Comparison of ENCODE assay signal across 8 cellular contexts in the genomic region with DNA sequence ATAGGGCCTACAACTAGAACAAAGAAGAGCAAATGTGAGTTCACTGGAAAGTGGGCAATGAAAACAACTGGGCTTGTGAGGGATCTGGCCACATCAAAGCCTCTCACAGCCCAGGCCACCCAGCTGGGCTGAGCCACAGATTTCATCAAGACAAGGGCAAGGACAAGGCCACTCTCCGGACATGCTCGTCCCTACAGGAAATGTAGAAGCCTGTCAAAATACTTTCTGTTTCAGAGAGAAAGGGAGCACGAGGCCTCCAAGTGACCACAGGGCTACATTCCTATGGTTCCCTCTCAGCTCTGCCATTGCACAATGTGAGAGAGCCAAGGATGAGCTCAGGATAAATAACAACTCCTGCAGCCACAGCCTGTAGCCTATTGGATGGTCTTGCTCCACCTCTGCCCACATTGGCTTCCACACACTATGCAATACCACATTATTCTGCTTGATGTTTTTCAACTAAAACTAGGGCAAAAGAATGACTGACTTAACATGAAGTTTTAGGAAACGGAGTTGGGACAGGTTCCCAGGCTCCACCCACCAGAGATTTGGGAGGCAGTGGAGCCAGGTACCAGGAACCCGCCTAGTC. TPM values are rescaled to one million over a fixed set of nuclear protein-coding genes. Genes with fewer than 3 reads are reported as not detected.
DNase-seq lines count a peak whose midpoint lies in the region; ATAC-seq, FAIRE-seq and TF ChIP-seq lines count a peak whose summit lies in the region.

No MANE protein-coding gene starts in this region.

- peak; percentile 63 for ATAC-seq in esophagus mucosa
- no peak for ATAC-seq in GM18867 (IDR thresholded peaks at IDR 0.05; ENCODE audit: unreplicated experiment)

- peak; percentile 77 for FAIRE-seq in GM12892 (lab: Jason Lieb, UNC)

- WGBS in neuronal stem cell (ENCODE audit: extremely low coverage in 2 of 2, insufficient read length in 2 of 2, insufficient replicate concordance in 1 of 2), 2 donors: no CpG with 5 or more reads among the region's 5 CpGs

- H2AK5ac ChIP-seq in neuronal stem cell (ENCODE audit: low read depth, low read length): no peak overlapping the region

- H2BK120ac ChIP-seq in neuronal stem cell (ENCODE audit: low read depth, low read length): no peak overlapping the region

- H3K79me1 ChIP-seq in neuronal stem cell (ENCODE audit: low read depth, low read length): no peaks in the 10 kb centered on the region

- H3K27ac Mint-ChIP-seq in endothelial cell (ENCODE audit: unreplicated experiment): no peak overlapping the region

- no peaks in the 10 kb centered on the region for H3K9me3 ChIP-seq in neuronal stem cell (replicated peaks in 1 of 2; ENCODE audit: control insufficient read depth in 2 of 2, insufficient read depth in 1 of 2, low read depth in 1 of 2, low read length in 2 of 2)

- no peak overlapping the region for H3K23ac ChIP-seq in neuronal stem cell (ENCODE audit: low read depth, low read length, poor library complexity)

- DNase-seq in GM12892 (ENCODE audit: insufficient read length): no peak
- DNase-seq in SIG-M5 (lab: John Stamatoyannopoulos, UW): peak; percentile 31
- DNase-seq in neuronal stem cell (ENCODE audit: low spot score): no peak
- no peak for DNase-seq in NCI-H524 treated with DMSO at 0.1 percent for 48 hours (lab: John Stamatoyannopoulos, UW)
- DNase-seq in endothelial cell (ENCODE audit: low spot score): no peak
- no peak for DNase-seq in NCI-H1417 treated with DMSO at 0.1 percent for 48 hours (lab: John Stamatoyannopoulos, UW)

- no peak overlapping the region for H3K27ac ChIP-seq in neuronal stem cell (replicated peaks; ENCODE audit: low read length)

- H3K36me3 ChIP-seq in neuronal stem cell (replicated peaks in 1 of 2; ENCODE audit: control insufficient read depth in 2 of 2, insufficient read depth in 2 of 2, low read length in 2 of 2): no peaks in the 10 kb centered on the region

- no peak overlapping the region for H3K4ac ChIP-seq in neuronal stem cell (ENCODE audit: low read length)

- peaks cover 27% of the 10 kb centered on the region for H3K4me1 Mint-ChIP-seq in endothelial cell (ENCODE audit: unreplicated experiment)

- H3K36me3 Mint-ChIP-seq in endothelial cell (ENCODE audit: low read depth, unreplicated experiment): no peaks in the 10 kb centered on the region

- no peak overlapping the region for H2BK15ac ChIP-seq in neuronal stem cell (ENCODE audit: low read length)

- no peak overlapping the region for H3K4me2 ChIP-seq in neuronal stem cell (ENCODE audit: insufficient read depth, low read length, poor library complexity, severe bottlenecking)

- no peak overlapping the region for H4K91ac ChIP-seq in neuronal stem cell (ENCODE audit: low read depth, low read length, poor library complexity)

- TF ChIP-seq CTCF in endothelial cell (IDR thresholded peaks at IDR 0.05; ENCODE audit: unreplicated experiment): no peak

- TF ChIP-seq POLR2A in GM12892 (IDR thresholded peaks at IDR 0.05; ENCODE audit: low read depth, low read length): no peak

- peaks cover 5 to 20% of the 10 kb centered on the region in 2 donors for H3K4me1 ChIP-seq in neuronal stem cell (ENCODE audit: control insufficient read depth in 2 of 2, insufficient read depth in 1 of 2, low read depth in 1 of 2, low read length in 2 of 2)

- no peaks in the 10 kb centered on the region for H3K27me3 Mint-ChIP-seq in endothelial cell (ENCODE audit: unreplicated experiment)

- H4K8ac ChIP-seq in neuronal stem cell (ENCODE audit: low read depth, low read length): no peak overlapping the region

- H2BK12ac ChIP-seq in neuronal stem cell (ENCODE audit: low read length): no peak overlapping the region

- H3K18ac ChIP-seq in neuronal stem cell (ENCODE audit: low read length): no peak overlapping the region

- H2BK5ac ChIP-seq in neuronal stem cell (ENCODE audit: low read length): no peak overlapping the region

- no peak overlapping the region for H3K4me3 Mint-ChIP-seq in endothelial cell (ENCODE audit: unreplicated experiment)

- no peak overlapping the region for H3K9ac ChIP-seq in neuronal stem cell (ENCODE audit: low read depth, low read length, poor library complexity)

- H2AFZ ChIP-seq in neuronal stem cell (ENCODE audit: low read length): peak overlapping the region; percentile 38

- H3K9me3 Mint-ChIP-seq in endothelial cell (ENCODE audit: unreplicated experiment): no peaks in the 10 kb centered on the region

- no peak overlapping the region for H3K4me3 ChIP-seq in neuronal stem cell (ENCODE audit: low read length in 2 of 2)

- no peak overlapping the region for H3K14ac ChIP-seq in neuronal stem cell (ENCODE audit: low read length)

- no peaks in the 10 kb centered on the region for H3K27me3 ChIP-seq in neuronal stem cell (ENCODE audit: control insufficient read depth in 3 of 3, insufficient read depth in 3 of 3, low read depth in 1 of 3, low read length in 3 of 3)

RNA-seq across cellular contexts. Expression of gene TBC1D2B, which starts 12.1 kb away (rescaled TPM):
- polyA plus RNA-seq in GM12892 (2012; ENCODE audit: missing spikeins): 17.2 TPM
- total RNA-seq in esophagus mucosa (18.6 TPM), endothelial cell (ENCODE audit: unreplicated experiment) (13.8 TPM)
- 8.2 TPM for polyA plus RNA-seq in neuronal stem cell (2013, experiment 1 of 2)
- 8.4 TPM for polyA plus RNA-seq in neuronal stem cell (2013, experiment 2 of 2)

RNA-seq across cellular contexts. Expression of gene SH2D7, which starts 27.0 kb away (rescaled TPM):
- polyA plus RNA-seq in GM12892 (2012; ENCODE audit: missing spikeins): not detected
- not detected for total RNA-seq in esophagus mucosa
- not detected for polyA plus RNA-seq in neuronal stem cell (2013, experiment 1 of 2)
- not detected for polyA plus RNA-seq in neuronal stem cell (2013, experiment 2 of 2)
- total RNA-seq in endothelial cell (ENCODE audit: unreplicated experiment): not detected
